Comparison of ENCODE assay signal across 25 cellular contexts in the genomic region with DNA sequence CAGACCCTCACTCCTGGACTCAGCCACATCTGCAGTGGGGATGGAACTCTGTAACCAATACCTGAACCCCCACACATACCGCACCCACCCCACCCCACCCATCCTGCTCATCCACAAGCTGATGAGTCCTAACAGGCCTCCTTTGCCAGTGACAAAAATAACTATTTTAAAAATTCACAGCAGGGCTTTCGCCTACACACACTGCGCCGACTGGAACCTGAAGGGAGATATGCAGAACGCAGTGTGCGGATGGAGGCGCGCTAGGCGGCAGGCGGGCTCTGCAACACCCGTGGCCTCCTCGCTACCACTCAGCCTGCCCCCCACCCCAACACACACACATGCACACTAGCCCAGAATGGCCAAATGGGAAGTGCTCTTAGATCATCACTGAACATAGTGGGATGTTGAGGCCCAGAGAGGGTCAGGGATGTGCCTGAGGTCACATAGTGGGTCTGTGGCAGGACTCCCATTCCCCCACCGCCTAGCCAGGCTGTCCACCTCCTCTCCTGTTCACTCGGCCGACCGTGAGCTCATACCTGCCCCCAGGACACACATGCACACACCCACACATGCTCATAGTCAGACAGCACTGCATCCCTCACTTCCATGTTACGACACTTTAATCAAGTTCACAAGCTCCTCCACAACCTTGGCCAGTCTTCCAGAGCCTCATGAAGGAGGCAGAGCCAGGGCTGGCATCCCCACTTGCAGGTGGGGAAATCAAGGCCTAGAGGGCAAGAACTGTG. TPM values are rescaled to one million over a fixed set of nuclear protein-coding genes. Genes with fewer than 3 reads are reported as not detected.
DNase-seq lines count a peak whose midpoint lies in the region; ATAC-seq and TF ChIP-seq lines count a peak whose summit lies in the region.
"Had no signal": no experiment of that assay in that cellular context is flagged by ENCODE, and none has a peak within 500 bp of the region (broad histone marks: within the 10 kb centered on the region; RNA-seq: fewer than 3 reads in every experiment).

No MANE protein-coding gene starts in this region.

- H3K27ac ChIP-seq in GM23248 (no peak overlapping the region), mammary epithelial cell (ENCODE audit: insufficient read depth, low read depth, low read length) (peak overlapping the region; percentile 87), layer of hippocampus (ENCODE audit: low read depth, low read length) (peak overlapping the region; percentile 21), sigmoid colon (peak overlapping the region in 1 of 4 donors; percentile 41)
- H3K27ac ChIP-seq: coronary artery, PC-9, right atrium auricular region, SJSA1, VCaP had no signal

- H3K4me3 ChIP-seq in GM23248 (no peak overlapping the region), mammary epithelial cell (replicated peaks in 1 of 3; ENCODE audit: insufficient read depth in 1 of 3, low read depth in 2 of 3, low read length in 3 of 3) (no peak overlapping the region), sigmoid colon (no peak overlapping the region)
- H3K4me3 ChIP-seq: coronary artery, K562, PC-9, right atrium auricular region, SJSA1 had no signal

- dilution Hi-C loops in mammary epithelial cell (cut with HindIII; ENCODE audit: low sequenced_read_pairs): no loop called here

- H4K20me1 ChIP-seq in GM23248 (ENCODE audit: insufficient read depth): no peaks in the 10 kb centered on the region
- no peaks in the 10 kb centered on the region for H4K20me1 ChIP-seq in mammary epithelial cell (ENCODE audit: insufficient read depth, low read length)

- H3K4me2 ChIP-seq in GM23248 (ENCODE audit: unreplicated experiment) (no peak overlapping the region), mammary epithelial cell (ENCODE audit: insufficient read depth, low read depth, low read length) (peak overlapping the region; percentile 74)

- WGBS in GM23248 (ENCODE audit: low coverage in 1 of 2, low lambda C conversion rate in 2 of 2, missing lambda C conversion rate in 2 of 2), 2 experiments: 85 to 90% methylated on average over 17 of the region's 17 CpGs
- 6% methylated on average over 16 of the region's 17 CpGs for WGBS in mammary epithelial cell (ENCODE audit: low coverage, missing lambda C conversion rate)
- WGBS in sigmoid colon, 2 donors: 90 to 92% methylated on average over 17 of the region's 17 CpGs

- no peak overlapping the region for H3K4me3 Mint-ChIP-seq in activated naive CD8-positive, alpha-beta T cell treated with anti-CD3 and anti-CD28 coated beads for 36 hours
- H3K4me3 Mint-ChIP-seq: activated CD4-positive, alpha-beta memory T cell treated with anti-CD3 and anti-CD28 coated beads, Interleukin-2, amount 10 ng/mL, durations not matched to agents 7 days and 5 days; CD4-positive, alpha-beta T cell; mesothelial cell of epicardium; neural crest cell had no signal

- H3K36me3 Mint-ChIP-seq in activated naive CD8-positive, alpha-beta T cell treated with anti-CD3 and anti-CD28 coated beads for 36 hours: no peaks in the 10 kb centered on the region
- H3K36me3 Mint-ChIP-seq: mesothelial cell of epicardium had no signal

- TF ChIP-seq CTCF in mammary epithelial cell (conservative IDR thresholded peaks at IDR 0.05 in 1 of 2, IDR thresholded peaks at IDR 0.05 in 1 of 2; ENCODE audit: extremely low read depth in 1 of 2, insufficient read depth in 1 of 2, low read depth in 1 of 2, low read length in 2 of 2) (peak in 1 of 2 donors; percentile 15), sigmoid colon (IDR thresholded peaks at IDR 0.05) (no peak)

- H3F3A ChIP-seq in GM23248 (ENCODE audit: insufficient read depth): peaks cover 19% of the 10 kb centered on the region

- no peak for TF ChIP-seq POLR2A in sigmoid colon (IDR thresholded peaks at IDR 0.05)

- DNase-seq in GM23248 (peak; percentile 38), mammary epithelial cell (peak; percentile 72), sigmoid colon (peak; percentile 50), AG08395 (ENCODE audit: low spot score) (no peak), G401 (ENCODE audit: low spot score) (no peak)
- no peak for DNase-seq in activated naive CD8-positive, alpha-beta T cell treated with anti-CD3 and anti-CD28 coated beads for 36 hours
- DNase-seq: activated CD4-positive, alpha-beta memory T cell treated with anti-CD3 and anti-CD28 coated beads, Interleukin-2, amount 10 ng/mL, durations not matched to agents 7 days and 5 days; activated naive CD4-positive, alpha-beta T cell treated with anti-CD3 and anti-CD28 coated beads, Interleukin-2, amount 50 U/mL, for 16 hours; CD4-positive, alpha-beta T cell; DMS153; GF-D8; NCI-H2227 treated with DMSO at 0.1 percent for 48 hours; stimulated activated naive CD4-positive, alpha-beta T cell treated with Interleukin-2 at 50 U/mL for 16 hours; T-helper 2 cell; trophoblast cell had no signal

- H3K36me3 ChIP-seq in GM23248 (ENCODE audit: low read depth) (no peaks in the 10 kb centered on the region), mammary epithelial cell (ENCODE audit: insufficient read depth, low read length) (no peaks in the 10 kb centered on the region), sigmoid colon (no peaks in the 10 kb centered on the region)
- H3K36me3 ChIP-seq: right atrium auricular region, SJSA1 had no signal

- H3K9me3 ChIP-seq in GM23248 (ENCODE audit: low read depth) (no peaks in the 10 kb centered on the region), mammary epithelial cell (replicated peaks; ENCODE audit: insufficient read depth, low read length) (no peaks in the 10 kb centered on the region), sigmoid colon (no peaks in the 10 kb centered on the region)
- H3K9me3 ChIP-seq: right atrium auricular region, SJSA1 had no signal

- H3K9ac ChIP-seq in GM23248: no peak overlapping the region
- peak overlapping the region; percentile 35 for H3K9ac ChIP-seq in mammary epithelial cell (ENCODE audit: insufficient read depth, low read length)

- H3K4me1 ChIP-seq in GM23248 (ENCODE audit: insufficient read depth): peaks cover 25% of the 10 kb centered on the region
- peaks cover 75% of the 10 kb centered on the region for H3K4me1 ChIP-seq in mammary epithelial cell (ENCODE audit: insufficient read depth, low read length)
- H3K4me1 ChIP-seq in sigmoid colon: peaks cover 0 to 38% (median 28%) of the 10 kb centered on the region in 4 donors

- peaks cover 9% of the 10 kb centered on the region for H3K27me3 Mint-ChIP-seq in activated naive CD8-positive, alpha-beta T cell treated with anti-CD3 and anti-CD28 coated beads for 36 hours

- TF ChIP-seq EP300 in sigmoid colon (IDR thresholded peaks at IDR 0.05): no peak

- BruUV-seq in mammary epithelial cell (replicated peaks; lab: Mats Ljungman, UMichigan): no TSS peak

- no peaks in the 10 kb centered on the region for H3K9me2 ChIP-seq in GM23248 (ENCODE audit: insufficient read depth)

- no peaks in the 10 kb centered on the region for H3K79me2 ChIP-seq in GM23248 (ENCODE audit: insufficient read depth)
- H3K79me2 ChIP-seq in mammary epithelial cell (ENCODE audit: insufficient read depth, low read length): peaks cover 28% of the 10 kb centered on the region

- H2AFZ ChIP-seq in GM23248 (no peak overlapping the region), mammary epithelial cell (ENCODE audit: low read depth, low read length) (peak overlapping the region; percentile 33)
- H2AFZ ChIP-seq: PC-9 had no signal

- no peak for ATAC-seq in HG03025 (IDR thresholded peaks at IDR 0.05; ENCODE audit: low FRiP score, unreplicated experiment)
- ATAC-seq: K562 had no signal

- CTCF ChIA-PET in mammary epithelial cell (lab: Charles Lee; ENCODE audit: low non-redundant PET): interaction anchor here (1.1 kb wide), 1 partner anchor 54 kb away, joined by 5 read pairs; no protein-coding TSS in a partner anchor

- intact Hi-C loops in mammary epithelial cell (cut with micrococcal nuclease) (loop anchor here (1.0 to 5.0 kb wide), 5 partner anchors 21 to 54 kb away; no protein-coding TSS in a partner anchor), sigmoid colon (cut with DNase I) (no loop called here)

- H3K4me1 Mint-ChIP-seq in activated naive CD8-positive, alpha-beta T cell treated with anti-CD3 and anti-CD28 coated beads for 36 hours: no peaks in the 10 kb centered on the region
- H3K4me1 Mint-ChIP-seq: activated CD4-positive, alpha-beta memory T cell treated with anti-CD3 and anti-CD28 coated beads, Interleukin-2, amount 10 ng/mL, durations not matched to agents 7 days and 5 days had no signal

- in situ Hi-C loops in GM23248 (cut with MboI) (no loop called here), mammary epithelial cell (cut with MboI; ENCODE audit: low sequenced_read_pairs in 2 of 2) (no loop called here), G401 (cut with HindIII; ENCODE audit: low sequenced_read_pairs) (no loop called here)

- H3K27me3 ChIP-seq in GM23248 (replicated peaks; ENCODE audit: insufficient read depth): no peaks in the 10 kb centered on the region
- H3K27me3 ChIP-seq in mammary epithelial cell (ENCODE audit: insufficient read depth, low read length): no peaks in the 10 kb centered on the region
- H3K27me3 ChIP-seq in layer of hippocampus (ENCODE audit: control insufficient read depth, insufficient read depth, low read length): no peaks in the 10 kb centered on the region
- H3K27me3 ChIP-seq in sigmoid colon: no peaks in the 10 kb centered on the region
- H3K27me3 ChIP-seq: right atrium auricular region, SJSA1 had no signal

- no peaks in the 10 kb centered on the region for H3K9me3 Mint-ChIP-seq in activated naive CD8-positive, alpha-beta T cell treated with anti-CD3 and anti-CD28 coated beads for 36 hours
- H3K9me3 Mint-ChIP-seq: activated CD4-positive, alpha-beta memory T cell treated with anti-CD3 and anti-CD28 coated beads, Interleukin-2, amount 10 ng/mL, durations not matched to agents 7 days and 5 days; CD4-positive, alpha-beta T cell; mesothelial cell of epicardium; neural crest cell had no signal

- H3K27ac Mint-ChIP-seq in activated naive CD8-positive, alpha-beta T cell treated with anti-CD3 and anti-CD28 coated beads for 36 hours: no peak overlapping the region
- H3K27ac Mint-ChIP-seq: activated CD4-positive, alpha-beta memory T cell treated with anti-CD3 and anti-CD28 coated beads, Interleukin-2, amount 10 ng/mL, durations not matched to agents 7 days and 5 days; CD4-positive, alpha-beta T cell; mesothelial cell of epicardium had no signal

RNA-seq across cellular contexts. Expression of gene CAMK2A, which starts 6.3 kb away (rescaled TPM):
- total RNA-seq in GM23248 (2014; rRNA removed; shearing (Covaris generic)): 0.43 and 0.51 TPM in 2 replicates
- not detected in 2 replicates for polyA plus RNA-seq in GM23248 (2016; fragmentation: Nextera tagmentation; extraction: Ambion mirVana)
- under 1 TPM; 0.33 to 0.45 TPM for total RNA-seq in mammary epithelial cell
- 0.09 TPM for polyA plus RNA-seq in mammary epithelial cell
- polyA minus RNA-seq in mammary epithelial cell: not detected
- 1 to 10 TPM in 2 of 4 donors, under 1 TPM in 2; 0.49 to 2.1 (median 1.2) TPM for total RNA-seq in sigmoid colon
- under 1 TPM in 2 of 3 donors, not detected in 1; 0.44 to 0.60 TPM for polyA plus RNA-seq in sigmoid colon
- 0.06 and 0.31 TPM in 2 replicates for total RNA-seq in G401 (2014; rRNA removed; shearing (Covaris generic))
- not detected for total RNA-seq in activated naive CD8-positive, alpha-beta T cell treated with anti-CD3 and anti-CD28 coated beads for 36 hours
- total RNA-seq: activated CD4-positive, alpha-beta memory T cell treated with anti-CD3 and anti-CD28 coated beads, Interleukin-2, amount 10 ng/mL, durations not matched to agents 7 days and 5 days; SJSA1 had no signal

RNA-seq across cellular contexts. Expression of gene ARSI, which starts 6.8 kb away (rescaled TPM):
- 4.2 and 4.3 TPM in 2 replicates for total RNA-seq in GM23248 (2014; rRNA removed; shearing (Covaris generic))
- polyA plus RNA-seq in GM23248 (2016; fragmentation: Nextera tagmentation; extraction: Ambion mirVana) (0.72 and 1.0 TPM in 2 replicates), mammary epithelial cell (20.3 TPM), sigmoid colon (under 1 TPM in 1 of 3 donors, not detected in 2; 0.63 TPM)
- total RNA-seq in mammary epithelial cell (10 to 100 TPM in 1 of 2 donors, 1 to 10 TPM in 1; 9.2 to 38.8 TPM), sigmoid colon (1 to 10 TPM; 1.4 to 3.3 (median 2.3) TPM)
- polyA minus RNA-seq in mammary epithelial cell: 6.9 TPM
- 89.2 and 100 TPM in 2 replicates for total RNA-seq in G401 (2014; rRNA removed; shearing (Covaris generic))
- not detected for total RNA-seq in activated naive CD8-positive, alpha-beta T cell treated with anti-CD3 and anti-CD28 coated beads for 36 hours
- total RNA-seq: activated CD4-positive, alpha-beta memory T cell treated with anti-CD3 and anti-CD28 coated beads, Interleukin-2, amount 10 ng/mL, durations not matched to agents 7 days and 5 days had no signal

Comparison
In these comparisons a context has a peak if more than half of its experiments do, and no peak if none do; other contexts are left out.
1. DNase-seq: peak in GM23248 (single experiment), mammary epithelial cell (single experiment) and sigmoid colon (single experiment); none in AG08395 (single experiment), G401 (single experiment) and activated naive CD8-positive, alpha-beta T cell treated with anti-CD3 and anti-CD28 coated beads for 36 hours (single experiment).